8 cellular contexts compared by ENCODE assay signal in the genomic region with DNA sequence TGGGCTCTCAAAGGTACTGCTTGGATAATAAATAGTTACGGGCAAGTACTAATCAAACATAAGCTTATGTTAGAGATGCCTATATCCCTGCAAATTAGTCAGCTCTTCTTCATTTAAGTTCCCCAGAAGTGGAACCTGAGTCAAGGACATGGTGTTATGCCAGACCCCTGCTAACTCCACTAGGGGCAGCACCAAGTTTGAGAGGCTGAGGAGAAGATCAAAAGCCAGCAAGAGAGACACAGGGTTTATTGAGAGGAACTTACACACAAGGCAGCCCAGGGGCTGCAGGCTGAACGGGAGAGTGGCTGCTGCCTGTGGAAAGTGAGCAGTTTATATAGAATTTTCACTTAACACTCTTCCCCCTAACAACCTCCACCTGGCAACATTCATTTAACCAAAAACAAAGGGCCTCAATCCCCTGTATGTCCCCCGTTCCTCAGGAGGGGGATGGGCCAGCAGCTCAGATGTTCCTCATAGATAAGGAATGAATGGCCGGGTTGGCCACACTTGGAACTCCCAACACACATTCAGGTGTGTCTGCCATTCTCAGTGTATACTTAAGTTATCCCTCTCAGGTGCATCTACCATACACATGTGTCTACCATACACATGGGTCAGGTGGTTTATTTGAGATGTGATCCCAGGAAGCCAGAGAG.
DNase-seq lines count a peak whose midpoint lies in the region; ATAC-seq lines count a peak whose summit lies in the region.

No MANE protein-coding gene starts in this region.

- H3K27me3 Mint-ChIP-seq in central memory CD8-positive, alpha-beta T cell, result peaks cover 30% of the 10 kb centered on the region
- peaks cover 4% of the 10 kb centered on the region for H3K27me3 Mint-ChIP-seq in activated CD4-positive, alpha-beta memory T cell treated with anti-CD3 and anti-CD28 coated beads for 36 hours

- no peak overlapping the region for H3K27ac Mint-ChIP-seq in central memory CD8-positive, alpha-beta T cell (ENCODE audit: low read depth)
- H3K27ac Mint-ChIP-seq in activated CD4-positive, alpha-beta memory T cell treated with anti-CD3 and anti-CD28 coated beads for 36 hours, result no peak overlapping the region

- intact Hi-C loops in activated CD4-positive, alpha-beta memory T cell treated with anti-CD3 and anti-CD28 coated beads for 36 hours (cut with micrococcal nuclease), result no loop called here

- CTCF ChIA-PET in activated CD4-positive, alpha-beta memory T cell treated with anti-CD3 and anti-CD28 coated beads for 36 hours (lab: Charles Lee), result interaction anchor here (1.4 kb wide), 1 partner anchor 26 kb away, joined by 3 read pairs; no protein-coding TSS in a partner anchor

- POLR2A ChIA-PET in activated CD4-positive, alpha-beta memory T cell treated with anti-CD3 and anti-CD28 coated beads for 36 hours (lab: Charles Lee), result no interaction called here

- H3K36me3 Mint-ChIP-seq in central memory CD8-positive, alpha-beta T cell (ENCODE audit: insufficient read depth), result no peaks in the 10 kb centered on the region
- no peaks in the 10 kb centered on the region for H3K36me3 Mint-ChIP-seq in activated CD4-positive, alpha-beta memory T cell treated with anti-CD3 and anti-CD28 coated beads for 36 hours

- H3K9me3 Mint-ChIP-seq in central memory CD8-positive, alpha-beta T cell, result no peaks in the 10 kb centered on the region
- no peaks in the 10 kb centered on the region for H3K9me3 Mint-ChIP-seq in activated CD4-positive, alpha-beta memory T cell treated with anti-CD3 and anti-CD28 coated beads for 36 hours

- no peak for DNase-seq in central memory CD8-positive, alpha-beta T cell (ENCODE audit: low spot score in 2 of 2)
- DNase-seq in NCI-H1694 treated with DMSO at 0.1 percent for 48 hours (lab: John Stamatoyannopoulos, UW) (no peak), NCI-H2196 (lab: John Stamatoyannopoulos, UW; ENCODE audit: unreplicated experiment) (no peak)
- DNase-seq in activated CD4-positive, alpha-beta memory T cell treated with anti-CD3 and anti-CD28 coated beads for 36 hours, result no peak
- no peak for DNase-seq in activated CD8-positive, alpha-beta memory T cell treated with anti-CD3 and anti-CD28 coated beads, Interleukin-2, amount 50 U/mL, for 4 hours

- ATAC-seq in GM18498 (IDR thresholded peaks at IDR 0.05; ENCODE audit: unreplicated experiment) (peak; percentile 58), HG03432 (IDR thresholded peaks at IDR 0.05; ENCODE audit: unreplicated experiment) (peak; percentile 77)
- ATAC-seq in central memory CD8-positive, alpha-beta T cell (replicated peaks; ENCODE audit: extremely low read depth, poor library complexity, severe bottlenecking), result peak; percentile 36

- no peak overlapping the region for H3K4me3 ChIP-seq in rectal smooth muscle tissue (ENCODE audit: low read length)

- peaks cover 5% of the 10 kb centered on the region for H3K4me1 ChIP-seq in rectal smooth muscle tissue (ENCODE audit: control insufficient read depth, insufficient read depth, low read length)

- no peaks in the 10 kb centered on the region for H3K27me3 ChIP-seq in rectal smooth muscle tissue (ENCODE audit: control insufficient read depth, insufficient read depth, low read length)

- H3K4me3 Mint-ChIP-seq in central memory CD8-positive, alpha-beta T cell, result no peak overlapping the region
- H3K4me3 Mint-ChIP-seq in activated CD4-positive, alpha-beta memory T cell treated with anti-CD3 and anti-CD28 coated beads for 36 hours, result no peak overlapping the region

- no peaks in the 10 kb centered on the region for H3K4me1 Mint-ChIP-seq in central memory CD8-positive, alpha-beta T cell
- no peaks in the 10 kb centered on the region for H3K4me1 Mint-ChIP-seq in activated CD4-positive, alpha-beta memory T cell treated with anti-CD3 and anti-CD28 coated beads for 36 hours (ENCODE audit: low read depth)

- H3K9ac ChIP-seq in rectal smooth muscle tissue (ENCODE audit: low read length), result no peak overlapping the region

- H3K36me3 ChIP-seq in rectal smooth muscle tissue (ENCODE audit: control insufficient read depth, insufficient read depth, low read length), result no peaks in the 10 kb centered on the region

- peak overlapping the region; percentile 53 for H3K27ac ChIP-seq in rectal smooth muscle tissue (ENCODE audit: low read depth, low read length)
